35 cellular contexts compared by ENCODE assay signal in the genomic region with DNA sequence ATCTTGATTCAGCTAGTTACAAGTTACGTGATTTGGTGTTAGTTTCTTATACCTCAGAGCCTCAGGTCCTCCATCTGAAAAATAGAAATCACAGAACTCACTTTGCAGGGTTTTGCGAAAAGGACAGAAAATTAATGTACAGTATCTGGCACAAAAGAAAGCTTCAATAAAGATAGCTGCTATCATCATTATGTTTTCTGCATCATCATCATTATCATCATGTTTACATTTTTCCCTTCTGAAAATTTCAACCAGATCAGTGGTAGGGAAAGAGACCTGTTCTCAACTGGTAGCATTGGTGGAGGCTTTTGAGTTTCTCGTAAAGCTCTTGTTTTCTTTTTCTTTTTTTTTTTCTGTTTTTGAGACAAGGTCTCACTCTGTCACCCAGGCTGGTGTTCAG.
"Had no signal": no experiment of that assay in that cellular context is flagged by ENCODE, and none has a peak within 500 bp of the region (broad histone marks: within the 10 kb centered on the region; RNA-seq: fewer than 3 reads in every experiment).

No MANE protein-coding gene starts in this region.

- H3K27me3 ChIP-seq: MG63 had no signal

- DNase-seq: Kasumi-1, MM.1S, MV-4-11, NCI-H1048, NCI-H1092, NCI-H1092 treated with DMSO at 0.1 percent for 48 hours, NCI-H1105, NCI-H1105 treated with DMSO at 0.1 percent for 48 hours, NCI-H1417, NCI-H1417 treated with DMSO at 0.1 percent for 48 hours, NCI-H1436, NCI-H1436 treated with DMSO at 0.1 percent for 48 hours, NCI-H146, NCI-H1694, NCI-H1694 treated with DMSO at 0.1 percent for 48 hours, NCI-H187, NCI-H187 treated with DMSO at 0.1 percent for 48 hours, NCI-H1930, NCI-H2029, NCI-H2029 treated with DMSO at 0.1 percent for 48 hours, NCI-H2081, NCI-H2081 treated with DMSO at 0.1 percent for 48 hours, NCI-H2107, NCI-H2171, NCI-H2171 treated with DMSO at 0.1 percent for 48 hours, NCI-H2227 treated with DMSO at 0.1 percent for 48 hours, NCI-H226, NCI-H345, NCI-H446, NCI-H446 treated with DMSO at 0.1 percent for 48 hours, NCI-H510A, NCI-H510A treated with DMSO at 0.1 percent for 48 hours, NCI-H524, NCI-H524 treated with DMSO at 0.1 percent for 48 hours had no signal

- H3K9me3 ChIP-seq: MG63 had no signal

- H3K4me3 ChIP-seq: MG63 had no signal

- H3K36me3 ChIP-seq: MG63 had no signal
